1 cellular context compared by ENCODE assay signal in genomic region chr17:45060382-45060823, GRCh38.
A peak's percentile ranks its signal among the peaks of the same experiment; 100 is the strongest.
TF ChIP-seq lines count a peak whose summit lies in the region.

No MANE protein-coding gene starts in this region.

TF ChIP-seq in HepG2, 621 proteins besides CTCF, POLR2A, EP300 and RAD21 (continued from another document and continues in another):
- 0 out of 2 replicates have a peak, but pooled peaks have one; percentile 41 for TF ChIP-seq ZNF263 (CRISPR knock-in tag; IDR thresholded peaks at IDR 0.05)
- TF ChIP-seq GABPA (IDR thresholded peaks at IDR 0.05; ENCODE audit: low read depth, low read length), result no peak
- TF ChIP-seq GABPA (CRISPR knock-in tag; IDR thresholded peaks at IDR 0.05; ENCODE audit: low read depth), result no peak
- no peak for TF ChIP-seq ZGPAT (CRISPR knock-in tag; IDR thresholded peaks at IDR 0.05)
- 0 out of 2 replicates have a peak, but pooled peaks have one; percentile 0 for TF ChIP-seq SOX5 (CRISPR knock-in tag; IDR thresholded peaks at IDR 0.05; ENCODE audit: borderline replicate concordance)
- TF ChIP-seq ZNF234 (CRISPR knock-in tag; conservative IDR thresholded peaks at IDR 0.05), result no peak
- TF ChIP-seq ZNF777 (CRISPR knock-in tag; IDR thresholded peaks at IDR 0.05), result no peak; the same call in 1 of the 2 replicates
- peak; percentile 22; the same call in 1 of the 2 replicates for TF ChIP-seq RARG (CRISPR knock-in tag; IDR thresholded peaks at IDR 0.05; ENCODE audit: low read depth)
- no peak for TF ChIP-seq ZNF687 (CRISPR knock-in tag; IDR thresholded peaks at IDR 0.05)
- peak; percentile 15 for TF ChIP-seq KLF6 (CRISPR knock-in tag; IDR thresholded peaks at IDR 0.05)
- TF ChIP-seq EEA1 (CRISPR knock-in tag; IDR thresholded peaks at IDR 0.05; ENCODE audit: borderline replicate concordance), result no peak
- TF ChIP-seq KLF12 (CRISPR knock-in tag; IDR thresholded peaks at IDR 0.05; ENCODE audit: borderline replicate concordance), result peak; percentile 74; the same call in 1 of the 2 replicates
- no peak for TF ChIP-seq IRX3 (CRISPR knock-in tag; IDR thresholded peaks at IDR 0.05; ENCODE audit: borderline replicate concordance, low read depth)
- peak; percentile 25; the same call in 1 of the 2 replicates for TF ChIP-seq ZBTB42 (CRISPR knock-in tag; IDR thresholded peaks at IDR 0.05)
- TF ChIP-seq TERF1 (CRISPR knock-in tag; IDR thresholded peaks at IDR 0.05), result no peak
- TF ChIP-seq MXD1 (CRISPR knock-in tag; IDR thresholded peaks at IDR 0.05), result 0 out of 2 replicates have a peak, but pooled peaks have one; percentile 59
- no peak for TF ChIP-seq SIX1 (CRISPR knock-in tag; IDR thresholded peaks at IDR 0.05; ENCODE audit: borderline replicate concordance)
- no peak; the same call in 1 of the 2 replicates for TF ChIP-seq HINFP (CRISPR knock-in tag; IDR thresholded peaks at IDR 0.05; ENCODE audit: low read depth)
- no peak for TF ChIP-seq CBX5 (CRISPR knock-in tag; IDR thresholded peaks at IDR 0.05; ENCODE audit: borderline replicate concordance)
- no peak for TF ChIP-seq ZNF530 (CRISPR knock-in tag; IDR thresholded peaks at IDR 0.05; ENCODE audit: low read depth)
- TF ChIP-seq HOXA7 (CRISPR knock-in tag; IDR thresholded peaks at IDR 0.05), result no peak
- TF ChIP-seq RFXAP (CRISPR knock-in tag; IDR thresholded peaks at IDR 0.05; ENCODE audit: borderline replicate concordance), result 0 out of 2 replicates have a peak, but pooled peaks have one; percentile 13
- TF ChIP-seq TBX2 (CRISPR knock-in tag; IDR thresholded peaks at IDR 0.05; ENCODE audit: borderline replicate concordance), result no peak
- TF ChIP-seq RARA (CRISPR knock-in tag; IDR thresholded peaks at IDR 0.05), result peak; percentile 88
- no peak for TF ChIP-seq ZNF343 (CRISPR knock-in tag; IDR thresholded peaks at IDR 0.05)
- TF ChIP-seq ARID4A (CRISPR knock-in tag; IDR thresholded peaks at IDR 0.05; ENCODE audit: borderline replicate concordance), result no peak
- no peak for TF ChIP-seq ZMAT5 (CRISPR knock-in tag; IDR thresholded peaks at IDR 0.05; ENCODE audit: borderline replicate concordance, low read depth)
- 0 out of 2 replicates have a peak, but pooled peaks have one; percentile 47 for TF ChIP-seq NR0B2 (CRISPR knock-in tag; IDR thresholded peaks at IDR 0.05)
- no peak for TF ChIP-seq TAF15 (IDR thresholded peaks at IDR 0.05; ENCODE audit: low read depth, low read length, poor library complexity, severe bottlenecking)
- TF ChIP-seq NFRKB (IDR thresholded peaks at IDR 0.05), result no peak
- no peak for TF ChIP-seq ZNF720 (CRISPR knock-in tag; IDR thresholded peaks at IDR 0.05)
- TF ChIP-seq ZNF724P (CRISPR knock-in tag; IDR thresholded peaks at IDR 0.05; ENCODE audit: borderline replicate concordance), result peak; percentile 37; the same call in 1 of the 2 replicates
- no peak for TF ChIP-seq ZNF17 (CRISPR knock-in tag; IDR thresholded peaks at IDR 0.05)
- TF ChIP-seq SCMH1 (CRISPR knock-in tag; IDR thresholded peaks at IDR 0.05; ENCODE audit: borderline replicate concordance), result no peak
- no peak for TF ChIP-seq ZNF761 (CRISPR knock-in tag; conservative IDR thresholded peaks at IDR 0.05)
- TF ChIP-seq ZNF468 (CRISPR knock-in tag; IDR thresholded peaks at IDR 0.05), result no peak
- TF ChIP-seq SAFB2 (CRISPR knock-in tag; IDR thresholded peaks at IDR 0.05; ENCODE audit: borderline replicate concordance, low read depth), result no peak
- no peak; the same call in 1 of the 2 replicates for TF ChIP-seq IRF1 (CRISPR knock-in tag; IDR thresholded peaks at IDR 0.05; ENCODE audit: low read depth)
- no peak for TF ChIP-seq ZNF331 (CRISPR knock-in tag; IDR thresholded peaks at IDR 0.05)
- no peak for TF ChIP-seq NR1H2 (CRISPR knock-in tag; IDR thresholded peaks at IDR 0.05; ENCODE audit: borderline replicate concordance, low read depth)
- no peak for TF ChIP-seq NFIC (IDR thresholded peaks at IDR 0.05; ENCODE audit: low read length)
- no peak for TF ChIP-seq ZNF572 (CRISPR knock-in tag; IDR thresholded peaks at IDR 0.05)
